Comparison of ENCODE assay signal across 12 cellular contexts in genomic region chr1:119859647-119860046, GRCh38. TPM values are rescaled to one million over a fixed set of nuclear protein-coding genes. Genes with fewer than 3 reads are reported as not detected.
DNase-seq lines count a peak whose midpoint lies in the region; ATAC-seq and TF ChIP-seq lines count a peak whose summit lies in the region.
"Had no signal": no experiment of that assay in that cellular context is flagged by ENCODE, and none has a peak within 500 bp of the region (broad histone marks: within the 10 kb centered on the region; RNA-seq: fewer than 3 reads in every experiment).

No MANE protein-coding gene starts in this region.

- H3K4me1 ChIP-seq in BE2C: no peaks in the 10 kb centered on the region

- H3K27me3 Mint-ChIP-seq in activated T-helper 17 cell treated with anti-CD3 and anti-CD28 coated beads, Interleukin-2, amount 50 U/mL, for 72 hours: peaks cover 10% of the 10 kb centered on the region

- no peak overlapping the region for H3K27ac Mint-ChIP-seq in activated T-helper 17 cell treated with anti-CD3 and anti-CD28 coated beads, Interleukin-2, amount 50 U/mL, for 72 hours

- in situ Hi-C loops in Caki2 (cut with HindIII; ENCODE audit: low pct_unique_long_range_greater_than_20kb, low sequenced_read_pairs): no loop called here

- no peak for TF ChIP-seq CTCF in BE2C (IDR thresholded peaks at IDR 0.05; ENCODE audit: low read depth, low read length)

- H3K9me3 Mint-ChIP-seq in activated T-helper 17 cell treated with anti-CD3 and anti-CD28 coated beads, Interleukin-2, amount 50 U/mL, for 72 hours: no peaks in the 10 kb centered on the region
- H3K9me3 Mint-ChIP-seq: nephron progenitor cell had no signal

- H3K36me3 Mint-ChIP-seq in activated T-helper 17 cell treated with anti-CD3 and anti-CD28 coated beads, Interleukin-2, amount 50 U/mL, for 72 hours (ENCODE audit: low read depth): no peaks in the 10 kb centered on the region

- DNase-seq in Caki2 (ENCODE audit: low read depth) (peak; percentile 22), M059J (ENCODE audit: low read depth) (peak; percentile 79), kidney tubule cell (ENCODE audit: low spot score) (peak; percentile 78), BE2C (no peak)
- DNase-seq in activated CD8-positive, alpha-beta memory T cell treated with anti-CD3 and anti-CD28 coated beads for 24 hours: no peak
- DNase-seq in stimulated activated naive CD4-positive, alpha-beta T cell (lab: John Stamatoyannopoulos, UW): no peak
- DNase-seq: effector memory CD4-positive, alpha-beta T cell; NCI-H1417 treated with DMSO at 0.1 percent for 48 hours; nephron progenitor cell had no signal

- no peaks in the 10 kb centered on the region for H3K9me3 ChIP-seq in BE2C

- H3K4me1 Mint-ChIP-seq in activated T-helper 17 cell treated with anti-CD3 and anti-CD28 coated beads, Interleukin-2, amount 50 U/mL, for 72 hours: no peaks in the 10 kb centered on the region

- peaks cover 11% of the 10 kb centered on the region for H3K27me3 ChIP-seq in BE2C

- ATAC-seq in activated T-helper 17 cell treated with anti-CD3 and anti-CD28 coated beads, Interleukin-2, amount 50 U/mL, for 72 hours (replicated peaks): peak; percentile 79
- no peak for ATAC-seq in GM21576 (IDR thresholded peaks at IDR 0.05; ENCODE audit: unreplicated experiment)
- ATAC-seq: activated CD4-positive, CD25-positive, alpha-beta regulatory T cell treated with anti-CD3 and anti-CD28 coated beads, Interleukin-2, amount 50 U/mL, for 24 hours had no signal

- H3K36me3 ChIP-seq in BE2C: no peaks in the 10 kb centered on the region

- peak overlapping the region; percentile 10 for H3K4me3 Mint-ChIP-seq in activated T-helper 17 cell treated with anti-CD3 and anti-CD28 coated beads, Interleukin-2, amount 50 U/mL, for 72 hours
- H3K4me3 Mint-ChIP-seq: nephron progenitor cell had no signal

- no peak overlapping the region for H3K4me3 ChIP-seq in BE2C (ENCODE audit: low read depth, low read length)

RNA-seq across cellular contexts. Expression of gene ADAM30, which starts 36.7 kb away (rescaled TPM):
- total RNA-seq in Caki2 (2014; rRNA removed; shearing (Covaris generic); ENCODE audit: low replicate concordance): not detected in 2 replicates
- total RNA-seq in M059J (2014; rRNA removed; shearing (Covaris generic)): not detected in 2 replicates
- not detected for total RNA-seq in activated T-helper 17 cell treated with anti-CD3 and anti-CD28 coated beads, Interleukin-2, amount 50 U/mL, for 72 hours
- polyA plus RNA-seq in BE2C (2012; ENCODE audit: insufficient read depth, insufficient read length, low read depth): not detected

RNA-seq across cellular contexts. Expression of gene REG4, which starts 48.4 kb away (rescaled TPM):
- not detected in 2 replicates for total RNA-seq in Caki2 (2014; rRNA removed; shearing (Covaris generic); ENCODE audit: low replicate concordance)
- total RNA-seq in M059J (2014; rRNA removed; shearing (Covaris generic)): 0.17 TPM in 1 of 2 replicates, not detected in the other
- total RNA-seq in activated T-helper 17 cell treated with anti-CD3 and anti-CD28 coated beads, Interleukin-2, amount 50 U/mL, for 72 hours: 1 to 10 TPM in 1 of 2 donors, not detected in 1; 1.4 TPM
- not detected for polyA plus RNA-seq in BE2C (2012; ENCODE audit: insufficient read depth, insufficient read length, low read depth)

Comparison
In these comparisons a context has a peak if more than half of its experiments do, and no peak if none do; other contexts are left out.
1. DNase-seq: peak in Caki2 (single experiment), M059J (single experiment) and kidney tubule cell (single experiment); none in BE2C (single experiment), activated CD8-positive, alpha-beta memory T cell treated with anti-CD3 and anti-CD28 coated beads for 24 hours (single experiment) and stimulated activated naive CD4-positive, alpha-beta T cell (0 of 6).